ENCODE assay signal across 9 cellular contexts in genomic region chr3:197466586-197467399, GRCh38.
DNase-seq lines count a peak whose midpoint lies in the region; ATAC-seq, FAIRE-seq and TF ChIP-seq lines count a peak whose summit lies in the region.
"Had no signal": no experiment of that assay in that cellular context is flagged by ENCODE, and none has a peak within 500 bp of the region (broad histone marks: within the 10 kb centered on the region; RNA-seq: fewer than 3 reads in every experiment).

No MANE protein-coding gene starts in this region.

- peak; percentile 64 for FAIRE-seq in astrocyte (lab: Jason Lieb, UNC)

- peak overlapping the region; percentile 78 for H3K4me2 ChIP-seq in astrocyte (ENCODE audit: low read length)

- no TSS peak for BruUV-seq in MCF 10A (replicated peaks; lab: Mats Ljungman, UMichigan)

- CTCF ChIA-PET in MCF 10A (lab: Yijun Ruan, JAX), result interaction anchor here (0.5 to 1.5 kb wide), 9 partner anchors 8 to 1393 kb away, joined by 3 to 4 read pairs (median 3); no protein-coding TSS in a partner anchor

- no peaks in the 10 kb centered on the region for H3K27me3 ChIP-seq in breast epithelium
- no peaks in the 10 kb centered on the region for H3K27me3 ChIP-seq in astrocyte (ENCODE audit: insufficient read depth, low read length)
- H3K27me3 ChIP-seq in aorta (ENCODE audit: control insufficient read depth in 1 of 2, insufficient read depth in 2 of 2, low read length in 1 of 2), result no peaks in the 10 kb centered on the region
- H3K27me3 ChIP-seq in lower lobe of right lung (ENCODE audit: low read depth), result no peaks in the 10 kb centered on the region

- H3K27me3 Mint-ChIP-seq in MCF 10A (ENCODE audit: insufficient read depth, unreplicated experiment) (no peaks in the 10 kb centered on the region), astrocyte (ENCODE audit: low read depth, unreplicated experiment) (no peaks in the 10 kb centered on the region)

- no peaks in the 10 kb centered on the region for H3K79me2 ChIP-seq in astrocyte (ENCODE audit: insufficient read depth, low read length)

- peak; percentile 65 for DNase-seq in MCF 10A (ENCODE audit: unreplicated experiment)
- DNase-seq in breast epithelium (ENCODE audit: low spot score in 2 of 2), result no peak
- peak; percentile 75 for DNase-seq in astrocyte (ENCODE audit: low read depth)
- DNase-seq in kidney tubule cell (ENCODE audit: low spot score), result peak; percentile 16
- DNase-seq in aorta, result no peak
- no peak for DNase-seq in lower lobe of right lung
- DNase-seq: CD4-positive, alpha-beta memory T cell had no signal

- H3K9me3 ChIP-seq in breast epithelium (no peaks in the 10 kb centered on the region), astrocyte (ENCODE audit: insufficient read depth, low read depth, low read length) (no peaks in the 10 kb centered on the region), aorta (ENCODE audit: control insufficient read depth, low read length) (no peaks in the 10 kb centered on the region), lower lobe of right lung (no peaks in the 10 kb centered on the region)

- TF ChIP-seq POLR2A in breast epithelium (IDR thresholded peaks at IDR 0.05), result no peak
- TF ChIP-seq POLR2A in GM18505 (IDR thresholded peaks at IDR 0.05; ENCODE audit: borderline replicate concordance, extremely low read depth, insufficient read depth, insufficient read length), result no peak

- TF ChIP-seq CTCF in MCF 10A (IDR thresholded peaks at IDR 0.05; ENCODE audit: unreplicated experiment) (no peak), breast epithelium (IDR thresholded peaks at IDR 0.05) (no peak), astrocyte (IDR thresholded peaks at IDR 0.05; ENCODE audit: insufficient read depth, low read depth, low read length) (no peak), lower lobe of right lung (IDR thresholded peaks at IDR 0.05) (no peak)

- WGBS in aorta, 2 donors, result 16 to 21% methylated on average over 7 of the region's 7 CpGs

- no peaks in the 10 kb centered on the region for H4K20me1 ChIP-seq in astrocyte (ENCODE audit: insufficient read depth, low read length)

- H3K27ac Mint-ChIP-seq in MCF 10A (ENCODE audit: low read depth, unreplicated experiment) (no peak overlapping the region), astrocyte (ENCODE audit: unreplicated experiment) (peak overlapping the region; percentile 85)
- H3K27ac Mint-ChIP-seq: CD4-positive, alpha-beta memory T cell had no signal

- peak overlapping the region in 1 of 2 donors; percentile 15 for H3K27ac ChIP-seq in breast epithelium
- H3K27ac ChIP-seq in astrocyte (ENCODE audit: low read depth, low read length), result peak overlapping the region; percentile 71
- H3K27ac ChIP-seq in aorta (ENCODE audit: low read depth in 1 of 2, low read length in 2 of 2), result no peak overlapping the region
- H3K27ac ChIP-seq in lower lobe of right lung, result no peak overlapping the region

- H3K9me3 Mint-ChIP-seq in MCF 10A (ENCODE audit: unreplicated experiment), result no peaks in the 10 kb centered on the region
- no peaks in the 10 kb centered on the region for H3K9me3 Mint-ChIP-seq in astrocyte (ENCODE audit: unreplicated experiment)
- H3K9me3 Mint-ChIP-seq: CD4-positive, alpha-beta memory T cell had no signal

- peak overlapping the region; percentile 53 for H2AFZ ChIP-seq in astrocyte (ENCODE audit: low read depth, low read length)

- H3K36me3 Mint-ChIP-seq in MCF 10A (ENCODE audit: insufficient read depth, unreplicated experiment) (no peaks in the 10 kb centered on the region), astrocyte (ENCODE audit: low read depth, unreplicated experiment) (no peaks in the 10 kb centered on the region)
- H3K36me3 Mint-ChIP-seq: CD4-positive, alpha-beta memory T cell had no signal

- H3K4me3 Mint-ChIP-seq in MCF 10A (ENCODE audit: unreplicated experiment), result no peak overlapping the region
- peak overlapping the region; percentile 55 for H3K4me3 Mint-ChIP-seq in astrocyte (ENCODE audit: unreplicated experiment)
- H3K4me3 Mint-ChIP-seq: CD4-positive, alpha-beta memory T cell had no signal

- H3K4me3 ChIP-seq in breast epithelium, result peak overlapping the region in 1 of 3 donors; percentile 17
- H3K4me3 ChIP-seq in astrocyte (ENCODE audit: insufficient read depth, low read depth, low read length), result peak overlapping the region; percentile 35
- H3K4me3 ChIP-seq in aorta (ENCODE audit: low read length in 2 of 2), result no peak overlapping the region
- no peak overlapping the region for H3K4me3 ChIP-seq in lower lobe of right lung

- ATAC-seq in aorta (ENCODE audit: low FRiP score), result peak; percentile 36
- ATAC-seq in GM18505 (IDR thresholded peaks at IDR 0.05; ENCODE audit: unreplicated experiment), result no peak
- no peak for ATAC-seq in lower lobe of right lung
- ATAC-seq in HG02678 (IDR thresholded peaks at IDR 0.05; ENCODE audit: unreplicated experiment), result no peak

- peaks cover 0 to 5% of the 10 kb centered on the region in 2 donors for H3K4me1 ChIP-seq in breast epithelium
- H3K4me1 ChIP-seq in astrocyte (ENCODE audit: insufficient read depth, low read length), result peaks cover 31% of the 10 kb centered on the region
- H3K4me1 ChIP-seq in aorta (ENCODE audit: control insufficient read depth in 1 of 2, insufficient read depth in 2 of 2, low read length in 2 of 2), result no peaks in the 10 kb centered on the region
- no peaks in the 10 kb centered on the region for H3K4me1 ChIP-seq in lower lobe of right lung

- POLR2A ChIA-PET in MCF 10A (lab: Yijun Ruan, JAX), result interaction anchor here (0.7 to 2.5 kb wide), 9 partner anchors 12 to 167 kb away, joined by 3 to 21 read pairs (median 3); no protein-coding TSS in a partner anchor

- H3K36me3 ChIP-seq in breast epithelium (no peaks in the 10 kb centered on the region), astrocyte (ENCODE audit: insufficient read depth, low read length) (no peaks in the 10 kb centered on the region), aorta (ENCODE audit: control insufficient read depth in 1 of 2, insufficient read depth in 2 of 2, low read length in 1 of 2) (no peaks in the 10 kb centered on the region), lower lobe of right lung (no peaks in the 10 kb centered on the region)

- intact Hi-C loops in MCF 10A (cut with micrococcal nuclease) (no loop called here), breast epithelium (cut with DNase I; ENCODE audit: low total_unique reads) (no loop called here), aorta (cut with DNase I) (no loop called here), lower lobe of right lung (cut with DNase I) (no loop called here)

- peak overlapping the region; percentile 63 for H3K9ac ChIP-seq in astrocyte (ENCODE audit: low read length)

- H3K4me1 Mint-ChIP-seq in MCF 10A (ENCODE audit: insufficient read depth, unreplicated experiment), result peaks cover 16% of the 10 kb centered on the region
- H3K4me1 Mint-ChIP-seq in astrocyte (ENCODE audit: low read depth, unreplicated experiment), result peaks cover 48% of the 10 kb centered on the region
- H3K4me1 Mint-ChIP-seq: CD4-positive, alpha-beta memory T cell had no signal

Comparison
In these comparisons a context has a peak if more than half of its experiments do, and no peak if none do; other contexts are left out.
1. DNase-seq: peak in MCF 10A (single experiment), astrocyte (single experiment) and kidney tubule cell (single experiment); none in breast epithelium (0 of 2), aorta (0 of 2) and lower lobe of right lung (single experiment).